In the genomic region with DNA sequence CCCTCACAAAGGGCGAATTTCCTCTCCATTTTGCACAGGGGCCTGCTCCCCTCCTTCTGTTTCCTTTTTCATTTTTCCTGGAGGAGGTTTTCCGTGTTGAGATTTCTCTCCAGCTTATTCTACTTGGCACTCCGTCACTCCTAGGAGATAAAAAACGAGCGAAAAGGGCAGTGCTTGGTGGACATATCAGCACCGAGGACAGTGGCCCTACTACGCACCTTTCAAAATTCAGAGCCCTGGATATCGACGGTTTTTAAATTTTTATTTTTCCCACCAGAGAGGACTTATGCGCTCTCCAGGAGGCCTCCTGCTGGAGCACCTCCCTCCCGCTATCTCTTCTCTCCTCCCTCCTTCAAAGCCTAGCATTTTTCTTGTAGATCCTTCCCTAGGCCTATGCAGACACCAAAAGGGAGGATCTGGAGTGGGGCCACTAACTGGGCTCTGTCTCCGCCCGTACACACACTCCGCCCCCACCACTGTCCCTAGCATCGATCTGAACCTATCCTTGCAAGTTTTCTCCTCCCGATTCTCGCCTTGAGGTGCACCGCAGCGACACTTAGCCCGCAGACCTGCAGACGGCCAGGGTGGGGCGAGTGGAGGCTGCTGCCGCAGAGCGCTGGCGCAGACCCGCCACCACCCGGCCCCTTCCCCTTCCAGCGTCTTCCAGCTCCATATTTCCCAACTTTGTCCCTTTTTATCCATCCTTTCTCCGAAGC, we compare ENCODE assay signal across 17 cellular contexts. TPM values are rescaled to one million over a fixed set of nuclear protein-coding genes. Genes with fewer than 3 reads are reported as not detected.
DNase-seq lines count a peak whose midpoint lies in the region; ATAC-seq and TF ChIP-seq lines count a peak whose summit lies in the region.
"Had no signal": no experiment of that assay in that cellular context is flagged by ENCODE, and none has a peak within 500 bp of the region (broad histone marks: within the 10 kb centered on the region; RNA-seq: fewer than 3 reads in every experiment).

No MANE protein-coding gene starts in this region.

- H3K4me3 ChIP-seq in HUES48 (ENCODE audit: low read depth, low read length), result peak overlapping the region; percentile 47
- peak overlapping the region; percentile 16 for H3K4me3 ChIP-seq in choroid plexus epithelial cell (ENCODE audit: low read depth, low read length)
- H3K4me3 ChIP-seq in iPS-18c (ENCODE audit: insufficient read depth, low read depth, low read length), result peak overlapping the region; percentile 48
- no peak overlapping the region for H3K4me3 ChIP-seq in osteoblast (ENCODE audit: insufficient read depth, low read length)
- no peak overlapping the region for H3K4me3 ChIP-seq in HAP-1
- H3K4me3 ChIP-seq in dorsolateral prefrontal cortex, result no peak overlapping the region
- H3K4me3 ChIP-seq: GM12878 had no signal

- ATAC-seq in HG03439 (IDR thresholded peaks at IDR 0.05; ENCODE audit: unreplicated experiment), result no peak
- ATAC-seq: GM12878, PC-3 had no signal

- H2AFZ ChIP-seq in osteoblast (ENCODE audit: low read length), result no peak overlapping the region

- H3K4me1 ChIP-seq in HUES48 (ENCODE audit: control insufficient read depth, insufficient read depth, low read length), result peaks cover 6% of the 10 kb centered on the region
- no peaks in the 10 kb centered on the region for H3K4me1 ChIP-seq in osteoblast (ENCODE audit: insufficient read depth, low read length)
- no peaks in the 10 kb centered on the region for H3K4me1 ChIP-seq in HAP-1

- no peaks in the 10 kb centered on the region for H4K20me1 ChIP-seq in osteoblast (ENCODE audit: insufficient read depth, low read length)

- intact Hi-C loops in dorsolateral prefrontal cortex (cut with DNase I), result loop anchor here in 1 of 2 donors (10.0 kb wide), 1 partner anchor 117 kb away; no protein-coding TSS in a partner anchor

- H3K9ac ChIP-seq in HUES48 (ENCODE audit: low read depth, low read length), result no peak overlapping the region

- in situ Hi-C loops in HAP-1 (cut with MboI; ENCODE audit: low sequenced_read_pairs), result loop anchor here (10.0 kb wide), 1 partner anchor 117 kb away; no protein-coding TSS in a partner anchor

- TF ChIP-seq CTCF in choroid plexus epithelial cell (conservative IDR thresholded peaks at IDR 0.05; ENCODE audit: low read depth, low read length) (no peak), osteoblast (IDR thresholded peaks at IDR 0.05; ENCODE audit: extremely low read depth, low read depth, low read length) (no peak), dorsolateral prefrontal cortex (IDR thresholded peaks at IDR 0.05 in 54 of 56, conservative IDR thresholded peaks at IDR 0.05 in 2 of 56; ENCODE audit: low read depth in 1 of 56, partially characterized antibody in 56 of 56) (no peak)

- H3K4me2 ChIP-seq in osteoblast (ENCODE audit: insufficient read depth, low read length), result peak overlapping the region; percentile 25

- H3K27ac ChIP-seq in HUES48 (ENCODE audit: low read depth, low read length) (no peak overlapping the region), osteoblast (ENCODE audit: low read depth, low read length) (no peak overlapping the region), dorsolateral prefrontal cortex (no peak overlapping the region)

- no peak for DNase-seq in choroid plexus epithelial cell (ENCODE audit: low read depth)
- DNase-seq in osteoblast (ENCODE audit: insufficient read length, low spot score, missing footprints), result no peak
- no peak for DNase-seq in HAP-1 (ENCODE audit: low spot score in 2 of 2)
- no peak for DNase-seq in NCI-H2196 treated with DMSO at 0.1 percent for 48 hours (lab: John Stamatoyannopoulos, UW; ENCODE audit: unreplicated experiment)
- DNase-seq in dorsolateral prefrontal cortex, result no peak
- DNase-seq: Caco-2, NCI-H1436, NCI-H2029 treated with DMSO at 0.1 percent for 48 hours, NCI-H226, NCI-H526 treated with DMSO at 0.1 percent for 48 hours, PC-3 had no signal

- H3K9me3 ChIP-seq in HUES48 (ENCODE audit: control insufficient read depth, insufficient read depth, low read length) (no peaks in the 10 kb centered on the region), iPS-18c (ENCODE audit: control insufficient read depth, insufficient read depth, low read length) (no peaks in the 10 kb centered on the region), osteoblast (ENCODE audit: low read depth, low read length) (no peaks in the 10 kb centered on the region), HAP-1 (no peaks in the 10 kb centered on the region)
- H3K9me3 ChIP-seq: Caco-2 had no signal

- peaks cover 17% of the 10 kb centered on the region for H3K27me3 ChIP-seq in HUES48 (ENCODE audit: control insufficient read depth, insufficient read depth, low read length)
- H3K27me3 ChIP-seq in osteoblast (ENCODE audit: insufficient read depth, low read length), result peaks cover 8% of the 10 kb centered on the region
- H3K27me3 ChIP-seq in HAP-1 (ENCODE audit: low read depth), result no peaks in the 10 kb centered on the region
- peaks cover 0 to 76% (median 25%) of the 10 kb centered on the region in 45 donors for H3K27me3 ChIP-seq in dorsolateral prefrontal cortex

- no peaks in the 10 kb centered on the region for H3K79me2 ChIP-seq in osteoblast (ENCODE audit: insufficient read depth, low read length)

- H3K36me3 ChIP-seq in HUES48 (ENCODE audit: control insufficient read depth, insufficient read depth, low read length) (no peaks in the 10 kb centered on the region), osteoblast (ENCODE audit: insufficient read depth, low read length) (no peaks in the 10 kb centered on the region), HAP-1 (replicated peaks) (no peaks in the 10 kb centered on the region)

RNA-seq across cellular contexts. Expression of a gene that starts 8.5 kb away (rescaled TPM):
- total RNA-seq in osteoblast, result 96.4 and 110 TPM in 2 replicates
- total RNA-seq in dorsolateral prefrontal cortex, result 10 to 100 TPM; 15.2 to 59.2 (median 25.5) TPM

RNA-seq across cellular contexts. Expression of a gene that starts 17.8 kb away (rescaled TPM):
- total RNA-seq in osteoblast, result 6.5 and 10.0 TPM in 2 replicates
- 100 to 1,000 TPM in 28 of 120 experiments, 10 to 100 TPM in 92; 26.7 to 130 (median 87.7) TPM for total RNA-seq in dorsolateral prefrontal cortex
- total RNA-seq: A673, Caco-2, GM12878, PC-3, SK-MEL-5 had no signal

RNA-seq across cellular contexts. Expression of a gene that starts 28.5 kb away (rescaled TPM):
- total RNA-seq in osteoblast, result 144 and 150 TPM in 2 replicates
- total RNA-seq in dorsolateral prefrontal cortex, result 100 to 1,000 TPM; 147 to 505 (median 357) TPM

RNA-seq across cellular contexts. Expression of a gene that starts 37.0 kb away (rescaled TPM):
- total RNA-seq in osteoblast, result 2.4 and 4.3 TPM in 2 replicates
- 100 to 1,000 TPM in 104 of 120 experiments, 10 to 100 TPM in 16; 30.0 to 220 (median 142) TPM for total RNA-seq in dorsolateral prefrontal cortex

Comparison
In these comparisons a context has a peak if more than half of its experiments do, and no peak if none do; other contexts are left out.
1. H3K4me3 ChIP-seq: peak in HUES48 (single experiment), choroid plexus epithelial cell (single experiment) and iPS-18c (single experiment); none in osteoblast (single experiment), HAP-1 (single experiment) and dorsolateral prefrontal cortex (0 of 59).